In the genomic region with DNA sequence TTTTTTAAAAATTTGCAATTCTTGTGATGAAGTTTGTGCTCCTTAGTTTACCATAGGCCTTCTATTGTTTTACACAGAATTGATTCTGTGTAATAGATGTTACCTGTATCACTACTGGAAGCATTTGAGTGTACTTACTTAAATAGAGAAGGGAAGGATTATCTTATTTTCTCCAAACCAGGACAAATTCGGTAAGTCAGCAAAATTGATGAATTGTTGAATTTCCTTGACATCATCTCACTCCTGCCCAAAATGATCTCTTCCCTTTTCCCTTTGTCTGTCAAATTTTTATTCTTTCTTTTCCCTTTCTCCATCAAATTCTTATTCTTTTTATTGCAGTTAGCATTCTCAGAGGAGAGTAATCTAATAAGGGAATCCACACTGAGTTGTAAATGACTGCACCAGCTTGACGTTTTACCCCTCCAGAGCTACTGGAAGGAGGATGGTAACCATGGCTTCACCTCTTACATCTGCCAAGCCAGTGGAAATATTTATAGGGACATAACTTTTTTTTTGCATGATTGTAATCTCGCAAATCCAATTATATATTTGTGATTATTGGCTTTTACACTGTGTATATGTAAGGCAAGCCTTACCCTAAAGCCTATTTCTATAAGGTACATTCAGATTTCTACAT, we compare ENCODE assay signal across 2 cellular contexts.
TF ChIP-seq lines count a peak whose summit lies in the region.

No MANE protein-coding gene starts in this region.

TF ChIP-seq in SK-N-SH treated with all-trans-retinoic acid at 6 μM for 48 hours, 23 proteins besides CTCF, POLR2A, EP300 and RAD21 (continued from another document):
- TF ChIP-seq, protein P1, sequence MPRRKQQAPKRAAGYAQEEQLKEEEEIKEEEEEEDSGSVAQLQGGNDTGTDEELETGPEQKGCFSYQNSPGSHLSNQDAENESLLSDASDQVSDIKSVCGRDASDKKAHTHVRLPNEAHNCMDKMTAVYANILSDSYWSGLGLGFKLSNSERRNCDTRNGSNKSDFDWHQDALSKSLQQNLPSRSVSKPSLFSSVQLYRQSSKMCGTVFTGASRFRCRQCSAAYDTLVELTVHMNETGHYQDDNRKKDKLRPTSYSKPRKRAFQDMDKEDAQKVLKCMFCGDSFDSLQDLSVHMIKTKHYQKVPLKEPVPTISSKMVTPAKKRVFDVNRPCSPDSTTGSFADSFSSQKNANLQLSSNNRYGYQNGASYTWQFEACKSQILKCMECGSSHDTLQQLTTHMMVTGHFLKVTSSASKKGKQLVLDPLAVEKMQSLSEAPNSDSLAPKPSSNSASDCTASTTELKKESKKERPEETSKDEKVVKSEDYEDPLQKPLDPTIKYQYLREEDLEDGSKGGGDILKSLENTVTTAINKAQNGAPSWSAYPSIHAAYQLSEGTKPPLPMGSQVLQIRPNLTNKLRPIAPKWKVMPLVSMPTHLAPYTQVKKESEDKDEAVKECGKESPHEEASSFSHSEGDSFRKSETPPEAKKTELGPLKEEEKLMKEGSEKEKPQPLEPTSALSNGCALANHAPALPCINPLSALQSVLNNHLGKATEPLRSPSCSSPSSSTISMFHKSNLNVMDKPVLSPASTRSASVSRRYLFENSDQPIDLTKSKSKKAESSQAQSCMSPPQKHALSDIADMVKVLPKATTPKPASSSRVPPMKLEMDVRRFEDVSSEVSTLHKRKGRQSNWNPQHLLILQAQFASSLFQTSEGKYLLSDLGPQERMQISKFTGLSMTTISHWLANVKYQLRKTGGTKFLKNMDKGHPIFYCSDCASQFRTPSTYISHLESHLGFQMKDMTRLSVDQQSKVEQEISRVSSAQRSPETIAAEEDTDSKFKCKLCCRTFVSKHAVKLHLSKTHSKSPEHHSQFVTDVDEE (CRISPR knock-in tag; IDR thresholded peaks at IDR 0.05), result no peak
- TF ChIP-seq BACH2 (CRISPR knock-in tag; IDR thresholded peaks at IDR 0.05; ENCODE audit: borderline replicate concordance) (no peak), ESRRG (CRISPR knock-in tag; IDR thresholded peaks at IDR 0.05) (no peak), ZNF70 (CRISPR knock-in tag; IDR thresholded peaks at IDR 0.05) (no peak), RARB (CRISPR knock-in tag; IDR thresholded peaks at IDR 0.05) (no peak), ZC3H10 (CRISPR knock-in tag; IDR thresholded peaks at IDR 0.05) (no peak), ARNTL (CRISPR knock-in tag; IDR thresholded peaks at IDR 0.05; ENCODE audit: borderline replicate concordance, low read depth) (no peak), ZFP3 (CRISPR knock-in tag; IDR thresholded peaks at IDR 0.05) (no peak), SNAI2 (CRISPR knock-in tag; IDR thresholded peaks at IDR 0.05) (no peak), ZFP30 (CRISPR knock-in tag; IDR thresholded peaks at IDR 0.05) (no peak), ISL1 (CRISPR knock-in tag; IDR thresholded peaks at IDR 0.05) (no peak), ZNF8 (CRISPR knock-in tag; IDR thresholded peaks at IDR 0.05) (no peak), GLIS3 (CRISPR knock-in tag; IDR thresholded peaks at IDR 0.05) (no peak), ZNF565 (CRISPR knock-in tag; conservative IDR thresholded peaks at IDR 0.05; ENCODE audit: low read depth) (no peak), TCF4 (CRISPR knock-in tag; IDR thresholded peaks at IDR 0.05; ENCODE audit: borderline replicate concordance) (no peak), CSDC2 (CRISPR knock-in tag; IDR thresholded peaks at IDR 0.05) (no peak)
- TF ChIP-seq, protein P2, sequence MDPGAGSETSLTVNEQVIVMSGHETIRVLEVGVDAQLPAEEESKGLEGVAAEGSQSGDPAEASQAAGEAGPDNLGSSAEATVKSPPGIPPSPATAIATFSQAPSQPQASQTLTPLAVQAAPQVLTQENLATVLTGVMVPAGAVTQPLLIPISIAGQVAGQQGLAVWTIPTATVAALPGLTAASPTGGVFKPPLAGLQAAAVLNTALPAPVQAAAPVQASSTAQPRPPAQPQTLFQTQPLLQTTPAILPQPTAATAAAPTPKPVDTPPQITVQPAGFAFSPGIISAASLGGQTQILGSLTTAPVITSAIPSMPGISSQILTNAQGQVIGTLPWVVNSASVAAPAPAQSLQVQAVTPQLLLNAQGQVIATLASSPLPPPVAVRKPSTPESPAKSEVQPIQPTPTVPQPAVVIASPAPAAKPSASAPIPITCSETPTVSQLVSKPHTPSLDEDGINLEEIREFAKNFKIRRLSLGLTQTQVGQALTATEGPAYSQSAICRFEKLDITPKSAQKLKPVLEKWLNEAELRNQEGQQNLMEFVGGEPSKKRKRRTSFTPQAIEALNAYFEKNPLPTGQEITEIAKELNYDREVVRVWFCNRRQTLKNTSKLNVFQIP (CRISPR knock-in tag; IDR thresholded peaks at IDR 0.05; ENCODE audit: borderline replicate concordance, low read depth), result no peak
- TF ChIP-seq, protein P3, sequence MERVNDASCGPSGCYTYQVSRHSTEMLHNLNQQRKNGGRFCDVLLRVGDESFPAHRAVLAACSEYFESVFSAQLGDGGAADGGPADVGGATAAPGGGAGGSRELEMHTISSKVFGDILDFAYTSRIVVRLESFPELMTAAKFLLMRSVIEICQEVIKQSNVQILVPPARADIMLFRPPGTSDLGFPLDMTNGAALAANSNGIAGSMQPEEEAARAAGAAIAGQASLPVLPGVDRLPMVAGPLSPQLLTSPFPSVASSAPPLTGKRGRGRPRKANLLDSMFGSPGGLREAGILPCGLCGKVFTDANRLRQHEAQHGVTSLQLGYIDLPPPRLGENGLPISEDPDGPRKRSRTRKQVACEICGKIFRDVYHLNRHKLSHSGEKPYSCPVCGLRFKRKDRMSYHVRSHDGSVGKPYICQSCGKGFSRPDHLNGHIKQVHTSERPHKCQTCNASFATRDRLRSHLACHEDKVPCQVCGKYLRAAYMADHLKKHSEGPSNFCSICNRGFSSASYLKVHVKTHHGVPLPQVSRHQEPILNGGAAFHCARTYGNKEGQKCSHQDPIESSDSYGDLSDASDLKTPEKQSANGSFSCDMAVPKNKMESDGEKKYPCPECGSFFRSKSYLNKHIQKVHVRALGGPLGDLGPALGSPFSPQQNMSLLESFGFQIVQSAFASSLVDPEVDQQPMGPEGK (CRISPR knock-in tag; IDR thresholded peaks at IDR 0.05; ENCODE audit: borderline replicate concordance), result no peak

TF ChIP-seq in SK-N-SH, 30 proteins besides CTCF, POLR2A, EP300 and RAD21 (continued from another document):
- TF ChIP-seq RXRA (IDR thresholded peaks at IDR 0.05; ENCODE audit: borderline replicate concordance, low read depth) (no peak), FOXM1 (IDR thresholded peaks at IDR 0.05; ENCODE audit: low read depth) (no peak), NRF1 (IDR thresholded peaks at IDR 0.05; ENCODE audit: low read depth, low read length) (no peak), SIN3A (IDR thresholded peaks at IDR 0.05; ENCODE audit: borderline replicate concordance, low read depth, low read length) (no peak), GABPA (IDR thresholded peaks at IDR 0.05; ENCODE audit: low read depth) (no peak), FOSL2 (IDR thresholded peaks at IDR 0.05; ENCODE audit: borderline replicate concordance, low read depth) (no peak), TAF1 (IDR thresholded peaks at IDR 0.05; ENCODE audit: borderline replicate concordance, low read depth, low read length) (no peak)
- TF ChIP-seq, protein P4, sequence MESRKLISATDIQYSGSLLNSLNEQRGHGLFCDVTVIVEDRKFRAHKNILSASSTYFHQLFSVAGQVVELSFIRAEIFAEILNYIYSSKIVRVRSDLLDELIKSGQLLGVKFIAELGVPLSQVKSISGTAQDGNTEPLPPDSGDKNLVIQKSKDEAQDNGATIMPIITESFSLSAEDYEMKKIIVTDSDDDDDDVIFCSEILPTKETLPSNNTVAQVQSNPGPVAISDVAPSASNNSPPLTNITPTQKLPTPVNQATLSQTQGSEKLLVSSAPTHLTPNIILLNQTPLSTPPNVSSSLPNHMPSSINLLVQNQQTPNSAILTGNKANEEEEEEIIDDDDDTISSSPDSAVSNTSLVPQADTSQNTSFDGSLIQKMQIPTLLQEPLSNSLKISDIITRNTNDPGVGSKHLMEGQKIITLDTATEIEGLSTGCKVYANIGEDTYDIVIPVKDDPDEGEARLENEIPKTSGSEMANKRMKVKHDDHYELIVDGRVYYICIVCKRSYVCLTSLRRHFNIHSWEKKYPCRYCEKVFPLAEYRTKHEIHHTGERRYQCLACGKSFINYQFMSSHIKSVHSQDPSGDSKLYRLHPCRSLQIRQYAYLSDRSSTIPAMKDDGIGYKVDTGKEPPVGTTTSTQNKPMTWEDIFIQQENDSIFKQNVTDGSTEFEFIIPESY (IDR thresholded peaks at IDR 0.05; ENCODE audit: borderline replicate concordance, low read depth), result no peak
